In the genomic region with DNA sequence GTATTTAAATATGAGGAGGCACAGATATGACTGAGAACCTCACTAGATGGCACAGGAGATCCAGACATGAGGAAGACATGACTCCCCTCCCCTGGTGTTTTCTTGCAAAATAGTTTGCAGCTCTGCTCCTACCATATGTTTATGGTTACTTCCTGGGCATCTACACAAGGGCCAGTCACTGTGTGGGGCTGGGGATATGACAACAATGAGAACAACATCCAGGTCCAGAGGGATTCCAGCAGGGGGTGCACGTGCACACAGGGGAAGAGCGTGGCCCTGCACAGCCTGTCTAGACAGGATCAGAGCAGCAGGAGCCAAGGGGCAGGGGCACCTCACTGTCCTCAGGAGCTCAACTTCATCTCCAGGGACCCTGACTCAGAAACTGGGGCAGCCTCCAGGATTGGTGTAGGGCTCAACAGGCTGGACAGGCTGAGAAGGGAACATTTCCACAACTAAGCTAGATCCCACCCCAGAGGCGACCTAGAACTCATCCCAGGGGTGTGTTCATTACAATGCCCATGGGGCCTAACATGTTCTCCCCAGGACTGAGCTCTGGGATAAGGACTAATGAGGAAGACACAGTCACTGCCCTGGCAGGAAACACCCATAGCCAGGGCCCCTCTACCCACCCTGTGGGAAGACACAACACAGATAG, we compare ENCODE assay signal across 8 cellular contexts. TPM values are rescaled to one million over a fixed set of nuclear protein-coding genes. Genes with fewer than 3 reads are reported as not detected.
DNase-seq lines count a peak whose midpoint lies in the region; TF ChIP-seq lines count a peak whose summit lies in the region.
"Not testable (repeated sequence)": the region's sequence is repeated elsewhere in the genome, so short reads cannot be mapped to it uniquely, and the experiment has no call there.

No MANE protein-coding gene starts in this region.

- H3K4me1 ChIP-seq in Caco-2, result peaks cover 38% of the 10 kb centered on the region
- H3K4me1 ChIP-seq in cardiac muscle cell (ENCODE audit: low read depth), result peaks cover 20% of the 10 kb centered on the region

- H3K27me3 Mint-ChIP-seq in Caco-2 (ENCODE audit: insufficient read depth, unreplicated experiment), result not testable (repeated sequence)
- peaks cover 37% of the 10 kb centered on the region for H3K27me3 Mint-ChIP-seq in osteocyte (ENCODE audit: unreplicated experiment)

- in situ Hi-C loops in astrocyte of the cerebellum (cut with HindIII; ENCODE audit: low sequenced_read_pairs), result not testable (repeated sequence)

- H3K27me3 ChIP-seq in Caco-2 (replicated peaks; ENCODE audit: control insufficient read depth, insufficient read depth, low read length); cardiac muscle cell: not testable (repeated sequence)

- H3K27ac ChIP-seq in cardiac muscle cell, result not testable (repeated sequence)

- POLR2A ChIA-PET in Caco-2 (lab: Charles Lee), result not testable (repeated sequence)

- BruUV-seq in Caco-2 (replicated peaks; lab: Mats Ljungman, UMichigan), result not testable (repeated sequence)

- peaks cover 13% of the 10 kb centered on the region for H3K9me3 ChIP-seq in Caco-2
- not testable (repeated sequence) for H3K9me3 ChIP-seq in cardiac muscle cell (ENCODE audit: low read depth)

- CTCF ChIA-PET in Caco-2 (lab: Charles Lee), result not testable (repeated sequence)

- TF ChIP-seq CTCF in Caco-2 (IDR thresholded peaks at IDR 0.05; ENCODE audit: insufficient read depth in 1 of 2, low read depth in 1 of 2, low read length in 1 of 2, severe bottlenecking in 1 of 2, unreplicated experiment in 1 of 2), result not testable (repeated sequence)
- TF ChIP-seq CTCF in astrocyte of the cerebellum (IDR thresholded peaks at IDR 0.05; ENCODE audit: low read depth, low read length, missing control alignments) (peak; percentile 29), cardiac muscle cell (IDR thresholded peaks at IDR 0.05; ENCODE audit: low read depth, low read length) (peak; percentile 47), osteocyte (IDR thresholded peaks at IDR 0.05) (peak; percentile 29)

- not testable (repeated sequence) for H3K4me3 Mint-ChIP-seq in Caco-2 (ENCODE audit: unreplicated experiment); osteocyte (ENCODE audit: unreplicated experiment)

- H3K36me3 ChIP-seq in Caco-2 (ENCODE audit: control insufficient read depth, insufficient read depth, low read length); cardiac muscle cell: not testable (repeated sequence)

- intact Hi-C loops in Caco-2 (cut with micrococcal nuclease; ENCODE audit: unreplicated experiment), result not testable (repeated sequence)

- DNase-seq in Caco-2; astrocyte of the cerebellum (ENCODE audit: low read depth); osteocyte (ENCODE audit: extremely low spot score, unreplicated experiment): not testable (repeated sequence)
- peak; percentile 39 for DNase-seq in HT1080 (ENCODE audit: low read depth)
- DNase-seq in RPMI8226, result peak; percentile 41
- peak; percentile 54 to 58 for DNase-seq in activated CD4-positive, alpha-beta T cell treated with anti-CD3 and anti-CD28 coated beads, Interleukin-2, amount 50 U/mL, for 4 hours
- peak; percentile 13 to 42 for DNase-seq in cardiac muscle cell (ENCODE audit: low read depth in 1 of 2, low spot score in 1 of 2)
- peak; percentile 4 for DNase-seq in stimulated activated CD8-positive, alpha-beta memory T cell treated with anti-CD3 and anti-CD28 coated beads, Interleukin-7, amount 100 ng/mL, for 24 hours (ENCODE audit: low read depth)

- not testable (repeated sequence) for H3K4me3 ChIP-seq in Caco-2 (ENCODE audit: low read depth, low read length); astrocyte of the cerebellum (ENCODE audit: low read depth, low read length); cardiac muscle cell

- not testable (repeated sequence) for H3K9me3 Mint-ChIP-seq in Caco-2 (ENCODE audit: unreplicated experiment); osteocyte (ENCODE audit: unreplicated experiment)

- H3K4me1 Mint-ChIP-seq in Caco-2 (ENCODE audit: low read depth, unreplicated experiment), result peaks cover 35% of the 10 kb centered on the region
- H3K4me1 Mint-ChIP-seq in osteocyte (ENCODE audit: unreplicated experiment), result not testable (repeated sequence)

- H3K27ac Mint-ChIP-seq in Caco-2 (ENCODE audit: unreplicated experiment), result peak overlapping the region; percentile 90
- not testable (repeated sequence) for H3K27ac Mint-ChIP-seq in osteocyte (ENCODE audit: unreplicated experiment)

- H3K36me3 Mint-ChIP-seq in Caco-2 (ENCODE audit: insufficient read depth, unreplicated experiment), result peaks cover 17% of the 10 kb centered on the region
- not testable (repeated sequence) for H3K36me3 Mint-ChIP-seq in osteocyte (ENCODE audit: unreplicated experiment)

RNA-seq across cellular contexts. Expression of a gene that starts 4.6 kb away (rescaled TPM):
- total RNA-seq in Caco-2 (2022) (4.7 and 4.8 TPM in 2 replicates), cardiac muscle cell (not detected in 2 replicates), osteocyte (0.43 TPM in 1 of 2 replicates, not detected in the other)
- total RNA-seq in HT1080 (2014; rRNA removed; shearing (Covaris generic)), result 0.18 TPM in 1 of 2 replicates, not detected in the other
- polyA plus RNA-seq in HT1080 (2015; cell fraction: cytosol; rRNA removed), result not detected in 2 replicates
- polyA plus RNA-seq in HT1080 (2015; cell fraction: nucleus; rRNA removed), result 0.17 TPM in 1 of 2 replicates, not detected in the other
- polyA plus RNA-seq in cardiac muscle cell, result not detected in 2 replicates

RNA-seq across cellular contexts. Expression of a gene that starts 47.4 kb away (rescaled TPM):
- total RNA-seq in Caco-2 (2022) (not detected in 2 replicates), cardiac muscle cell (not detected in 2 replicates), osteocyte (not detected in 2 replicates)
- not detected in 2 replicates for total RNA-seq in HT1080 (2014; rRNA removed; shearing (Covaris generic))
- polyA plus RNA-seq in HT1080 (2015; cell fraction: cytosol; rRNA removed), result not detected in 2 replicates
- not detected in 2 replicates for polyA plus RNA-seq in HT1080 (2015; cell fraction: nucleus; rRNA removed)
- not detected in 2 replicates for polyA plus RNA-seq in cardiac muscle cell
